9 cellular contexts compared by ENCODE assay signal in the genomic region with DNA sequence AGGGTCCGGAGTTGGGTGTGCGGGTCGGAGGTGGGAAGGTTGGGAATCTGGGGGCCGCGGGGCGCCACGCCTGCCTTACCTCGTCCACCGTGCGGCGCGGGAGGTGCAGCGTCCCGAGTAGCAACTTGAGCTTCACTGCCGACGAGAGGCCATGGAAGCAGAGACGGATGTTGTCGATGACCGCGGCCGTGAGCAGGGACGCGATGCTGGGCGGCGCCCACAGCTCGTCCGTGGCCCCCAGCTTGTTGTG. TPM values are rescaled to one million over a fixed set of nuclear protein-coding genes. Genes with fewer than 3 reads are reported as not detected.
DNase-seq lines count a peak whose midpoint lies in the region; ATAC-seq and TF ChIP-seq lines count a peak whose summit lies in the region.
"Had no signal": no experiment of that assay in that cellular context is flagged by ENCODE, and none has a peak within 500 bp of the region (broad histone marks: within the 10 kb centered on the region; RNA-seq: fewer than 3 reads in every experiment).

No MANE protein-coding gene starts in this region.

- DNase-seq in activated B cell treated with CpG ODN at 0.5 μM for 24 hours = no peak
- DNase-seq in left ventricle myocardium inferior = no peak
- no peak for DNase-seq in NCI-H1694 (lab: John Stamatoyannopoulos, UW)
- DNase-seq in NCI-H1930 (lab: John Stamatoyannopoulos, UW) = no peak
- no peak for DNase-seq in kidney tubule cell (ENCODE audit: low spot score)

- H3K4me1 Mint-ChIP-seq in activated B cell treated with CpG ODN at 0.5 μM for 24 hours = peaks cover 32% of the 10 kb centered on the region

- H3K9me3 Mint-ChIP-seq in activated B cell treated with CpG ODN at 0.5 μM for 24 hours = no peaks in the 10 kb centered on the region

- peak overlapping the region; percentile 95 to 99 (median 98) for H3K9ac ChIP-seq in skeletal muscle tissue (ENCODE audit: low read depth in 1 of 3, low read length in 3 of 3)

- TF ChIP-seq CTCF in activated B cell treated with CpG ODN at 0.5 μM for 24 hours (IDR thresholded peaks at IDR 0.05) (no peak), left ventricle myocardium inferior (IDR thresholded peaks at IDR 0.05; ENCODE audit: borderline replicate concordance) (no peak)

- peaks cover 2% of the 10 kb centered on the region for H3K27me3 Mint-ChIP-seq in activated B cell treated with CpG ODN at 0.5 μM for 24 hours

- intact Hi-C loops in activated B cell treated with CpG ODN at 0.5 μM for 24 hours (cut with micrococcal nuclease) (loop anchor here (5.0 to 10.0 kb wide), 9 partner anchors 136 to 1226 kb away; a partner anchor contains a TSS), left ventricle myocardium inferior (cut with micrococcal nuclease) (no loop called here)

- H3K36me3 Mint-ChIP-seq in activated B cell treated with CpG ODN at 0.5 μM for 24 hours (ENCODE audit: low read depth) = peaks cover 27% of the 10 kb centered on the region

- ATAC-seq in GM21619 (IDR thresholded peaks at IDR 0.05; ENCODE audit: unreplicated experiment) (peak; percentile 13), activated B cell treated with CpG ODN at 0.5 μM for 24 hours (ENCODE audit: low read depth) (no peak), HG03025 (IDR thresholded peaks at IDR 0.05; ENCODE audit: low FRiP score, unreplicated experiment) (no peak)

- H3K4me1 ChIP-seq in left ventricle myocardium inferior = peaks cover 50% of the 10 kb centered on the region
- H3K4me1 ChIP-seq in skeletal muscle tissue (ENCODE audit: control insufficient read depth in 3 of 3, insufficient read depth in 3 of 3, low read length in 3 of 3) = peaks cover 11 to 24% (median 17%) of the 10 kb centered on the region in 3 donors

- no peaks in the 10 kb centered on the region for H3K27me3 ChIP-seq in left ventricle myocardium inferior (ENCODE audit: low read depth)
- no peaks in the 10 kb centered on the region for H3K27me3 ChIP-seq in skeletal muscle tissue (ENCODE audit: control insufficient read depth in 3 of 3, insufficient read depth in 3 of 3, low read length in 3 of 3)

- H3K36me3 ChIP-seq in left ventricle myocardium inferior = peaks cover 27% of the 10 kb centered on the region
- peaks cover 0 to 10% (median 7%) of the 10 kb centered on the region in 3 donors for H3K36me3 ChIP-seq in skeletal muscle tissue (ENCODE audit: control insufficient read depth in 3 of 3, insufficient read depth in 3 of 3, low read length in 3 of 3)

- CTCF ChIA-PET in activated B cell treated with CpG ODN at 0.5 μM for 24 hours (lab: Charles Lee) = no interaction called here

- H3K27ac ChIP-seq in left ventricle myocardium inferior (replicated peaks) (peak overlapping the region; percentile 99), skeletal muscle tissue (ENCODE audit: low read depth, low read length) (peak overlapping the region; percentile 97)

- peak overlapping the region; percentile 91 for H3K4me3 ChIP-seq in left ventricle myocardium inferior
- peak overlapping the region; percentile 93 to 100 (median 100) for H3K4me3 ChIP-seq in skeletal muscle tissue (ENCODE audit: low read length in 3 of 3)

- H3K9me3 ChIP-seq in left ventricle myocardium inferior (replicated peaks) (no peaks in the 10 kb centered on the region), skeletal muscle tissue (ENCODE audit: control insufficient read depth in 3 of 3, low read length in 3 of 3) (no peaks in the 10 kb centered on the region)

- POLR2A ChIA-PET in activated B cell treated with CpG ODN at 0.5 μM for 24 hours (lab: Charles Lee) = interaction anchor here (0.5 to 1.8 kb wide), 5 partner anchors 254 to 662 kb away, joined by 3 to 5 read pairs (median 3); a partner anchor contains a TSS

- H3K4me3 Mint-ChIP-seq in activated B cell treated with CpG ODN at 0.5 μM for 24 hours = peak overlapping the region; percentile 90

- H3K27ac Mint-ChIP-seq in activated B cell treated with CpG ODN at 0.5 μM for 24 hours = peak overlapping the region; percentile 84

RNA-seq across cellular contexts. Expression of a gene that starts 0.2 kb away (rescaled TPM):
- total RNA-seq in activated B cell treated with CpG ODN at 0.5 μM for 24 hours = 44.7 and 49.9 TPM in 2 replicates
- total RNA-seq in left ventricle myocardium inferior = 10.2 TPM
- total RNA-seq in skeletal muscle tissue = 15.1 TPM

RNA-seq across cellular contexts. Expression of a gene that starts 50.5 kb away (rescaled TPM):
- 0.15 and 0.24 TPM in 2 replicates for total RNA-seq in activated B cell treated with CpG ODN at 0.5 μM for 24 hours
- 0.52 TPM for total RNA-seq in left ventricle myocardium inferior
- 1.0 TPM for total RNA-seq in skeletal muscle tissue
- total RNA-seq: glomerular endothelial cell had no signal
